ENCODE assay signal across 18 cellular contexts in the genomic region with DNA sequence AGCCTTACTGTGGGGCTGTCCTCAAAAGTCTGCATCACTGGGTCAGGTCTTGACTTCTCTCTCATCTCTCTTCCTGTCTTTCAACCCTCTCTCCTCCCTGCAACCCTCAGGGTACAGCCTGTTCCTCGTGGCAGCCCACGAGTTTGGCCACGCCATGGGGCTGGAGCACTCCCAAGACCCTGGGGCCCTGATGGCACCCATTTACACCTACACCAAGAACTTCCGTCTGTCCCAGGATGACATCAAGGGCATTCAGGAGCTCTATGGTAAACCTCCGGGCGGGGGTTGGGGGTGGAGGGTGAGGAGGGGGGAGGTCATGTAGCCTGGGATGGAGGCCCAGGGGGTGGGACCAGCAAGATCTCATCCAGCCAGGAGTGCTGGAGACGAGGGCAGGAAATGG. TPM values are rescaled to one million over a fixed set of nuclear protein-coding genes. Genes with fewer than 3 reads are reported as not detected.
DNase-seq lines count a peak whose midpoint lies in the region; ATAC-seq and TF ChIP-seq lines count a peak whose summit lies in the region.
"Had no signal": no experiment of that assay in that cellular context is flagged by ENCODE, and none has a peak within 500 bp of the region (broad histone marks: within the 10 kb centered on the region; RNA-seq: fewer than 3 reads in every experiment).

No MANE protein-coding gene starts in this region.

- H2BK5ac ChIP-seq in mesendoderm (ENCODE audit: low read length), result no peak overlapping the region

- CTCF ChIA-PET in RWPE1 (lab: Yijun Ruan, JAX), result no interaction called here

- H3K9me3 ChIP-seq in left ventricle myocardium inferior (replicated peaks) (no peaks in the 10 kb centered on the region), testis (no peaks in the 10 kb centered on the region)
- H3K9me3 ChIP-seq: Caco-2, HAP-1 had no signal

- H3K79me1 ChIP-seq in mesendoderm (ENCODE audit: low read length), result no peaks in the 10 kb centered on the region

- no peak overlapping the region for H2BK120ac ChIP-seq in mesendoderm (ENCODE audit: low read depth, low read length)

- no peak overlapping the region for H4K5ac ChIP-seq in mesendoderm (ENCODE audit: low read length)

- H3K9ac ChIP-seq in mesendoderm (ENCODE audit: low read length), result no peak overlapping the region

- H3K4ac ChIP-seq in mesendoderm (ENCODE audit: low read depth, low read length), result no peak overlapping the region

- TF ChIP-seq CTCF in left ventricle myocardium inferior (IDR thresholded peaks at IDR 0.05; ENCODE audit: borderline replicate concordance) (no peak), testis (IDR thresholded peaks at IDR 0.05) (no peak), RWPE1 (conservative IDR thresholded peaks at IDR 0.05; ENCODE audit: low read depth) (no peak)

- no peak overlapping the region for H3K18ac ChIP-seq in mesendoderm (ENCODE audit: low read length)

- no CpG with 5 or more reads among the region's 7 CpGs for WGBS in mesendoderm (ENCODE audit: extremely low coverage, insufficient coverage, low lambda C conversion rate)
- 57% methylated on average over 5 to 7 of the region's 7 CpGs for WGBS in testis, 2 donors

- H3K36me3 ChIP-seq in left ventricle myocardium inferior (peaks cover 28% of the 10 kb centered on the region), mesendoderm (ENCODE audit: control insufficient read depth, insufficient read depth, low read length) (peaks cover 25% of the 10 kb centered on the region), testis (ENCODE audit: low read depth, missing control alignments) (no peaks in the 10 kb centered on the region)
- H3K36me3 ChIP-seq: HAP-1 had no signal

- H3K4me1 ChIP-seq in left ventricle myocardium inferior, result peaks cover 32% of the 10 kb centered on the region
- H3K4me1 ChIP-seq in mesendoderm (ENCODE audit: control insufficient read depth, low read depth, low read length), result peaks cover 4% of the 10 kb centered on the region
- H3K4me1 ChIP-seq in testis, result peaks cover 15% of the 10 kb centered on the region
- H3K4me1 ChIP-seq: HAP-1 had no signal

- H3K4me3 ChIP-seq in left ventricle myocardium inferior (no peak overlapping the region), mesendoderm (ENCODE audit: low read length) (no peak overlapping the region), testis (no peak overlapping the region)
- H3K4me3 ChIP-seq: HAP-1 had no signal

- H4K8ac ChIP-seq in mesendoderm (ENCODE audit: low read depth, low read length), result no peak overlapping the region

- DNase-seq in left ventricle myocardium inferior, result no peak
- DNase-seq in left cardiac atrium, result no peak
- DNase-seq in ecto neural progenitor cell (ENCODE audit: low spot score), result peak; percentile 33
- peak; percentile 51 for DNase-seq in mesendoderm
- peak; percentile 24 for DNase-seq in testis
- no peak for DNase-seq in stimulated activated CD4-positive, alpha-beta T cell treated with anti-CD3 and anti-CD28 coated beads, Interleukin-12 subunit alpha, Interleukin-12 subunit beta, amount 100 ng/mL, for 4 hours
- no peak for DNase-seq in RWPE1 (ENCODE audit: low spot score)
- DNase-seq: CD4-positive, alpha-beta T cell; GDM1; Kasumi-1; MM.1S; NCI-H1092; NCI-H1694; NCI-H2081 treated with DMSO at 0.1 percent for 48 hours had no signal

- ATAC-seq in left cardiac atrium (no peak), GM21423 (IDR thresholded peaks at IDR 0.05; ENCODE audit: unreplicated experiment) (no peak)
- ATAC-seq: Panc1 had no signal

- H2BK15ac ChIP-seq in mesendoderm (replicated peaks; ENCODE audit: low read depth), result no peak overlapping the region

- intact Hi-C loops in left ventricle myocardium inferior (cut with micrococcal nuclease), result loop anchor here (10.0 kb wide), 1 partner anchor 213 kb away; no protein-coding TSS in a partner anchor
- intact Hi-C loops in left cardiac atrium (cut with DNase I), result loop anchor here in 1 of 2 donors (10.0 kb wide), 1 partner anchor 53 kb away; no protein-coding TSS in a partner anchor
- intact Hi-C loops in testis (cut with DNase I; ENCODE audit: low total_unique reads), result no loop called here

- no peak overlapping the region for H3K4me2 ChIP-seq in mesendoderm (ENCODE audit: low read length)

- TF ChIP-seq POLR2A in testis (IDR thresholded peaks at IDR 0.05), result no peak

- H3K23ac ChIP-seq in mesendoderm (ENCODE audit: low read length), result no peak overlapping the region

- H3K27ac ChIP-seq in left ventricle myocardium inferior (replicated peaks) (peak overlapping the region; percentile 19), mesendoderm (ENCODE audit: low read depth, low read length) (no peak overlapping the region), testis (peak overlapping the region in 1 of 2 donors; percentile 63), RWPE1 (no peak overlapping the region)

- no peaks in the 10 kb centered on the region for H3K27me3 ChIP-seq in left ventricle myocardium inferior (ENCODE audit: low read depth)
- H3K27me3 ChIP-seq in mesendoderm (ENCODE audit: insufficient read depth, low read length, poor library complexity), result no peaks in the 10 kb centered on the region
- no peaks in the 10 kb centered on the region for H3K27me3 ChIP-seq in testis

- POLR2A ChIA-PET in RWPE1 (lab: Yijun Ruan, JAX; ENCODE audit: low non-redundant PET), result no interaction called here

- H3K79me2 ChIP-seq in mesendoderm (ENCODE audit: control insufficient read depth, insufficient read depth, low read length), result no peaks in the 10 kb centered on the region

- no peak overlapping the region for H2AK5ac ChIP-seq in mesendoderm (ENCODE audit: low read length)

- H3K56ac ChIP-seq in mesendoderm (ENCODE audit: low read length), result no peak overlapping the region

RNA-seq across cellular contexts. Expression of gene MMP2, which starts 12.7 kb away (rescaled TPM):
- 87.4 TPM for total RNA-seq in left ventricle myocardium inferior
- 100 to 1,000 TPM; 153 to 204 TPM for total RNA-seq in left cardiac atrium
- polyA plus RNA-seq in mesendoderm (2013, experiment 1 of 2), result 49.5 TPM
- 47.4 TPM for polyA plus RNA-seq in mesendoderm (2013, experiment 2 of 2)
- 100 to 1,000 TPM in 1 of 2 donors, 10 to 100 TPM in 1; 50.9 to 111 TPM for total RNA-seq in testis
- 250 TPM for polyA plus RNA-seq in testis (ENCODE audit: insufficient read depth, low read depth, low replicate concordance)
- total RNA-seq: CD4-positive, alpha-beta T cell had no signal

RNA-seq across cellular contexts. Expression of gene LPCAT2, which starts 17.2 kb away (rescaled TPM):
- 6.9 TPM for total RNA-seq in left ventricle myocardium inferior
- total RNA-seq in left cardiac atrium, result 10 to 100 TPM; 10.8 to 12.2 TPM
- polyA plus RNA-seq in mesendoderm (2013, experiment 1 of 2), result 4.7 TPM
- 4.3 TPM for polyA plus RNA-seq in mesendoderm (2013, experiment 2 of 2)
- total RNA-seq in testis, result 10 to 100 TPM in 1 of 2 donors, 1 to 10 TPM in 1; 6.9 to 12.0 TPM
- 8.5 TPM for polyA plus RNA-seq in testis (ENCODE audit: insufficient read depth, low read depth, low replicate concordance)

Comparison
In these comparisons a context has a peak if more than half of its experiments do, and no peak if none do; other contexts are left out.
1. DNase-seq: peak in ecto neural progenitor cell (single experiment), mesendoderm (single experiment) and testis (single experiment); none in left ventricle myocardium inferior (single experiment), left cardiac atrium (single experiment), stimulated activated CD4-positive, alpha-beta T cell treated with anti-CD3 and anti-CD28 coated beads, Interleukin-12 subunit alpha, Interleukin-12 subunit beta, amount 100 ng/mL, for 4 hours (single experiment) and RWPE1 (single experiment).